Comparison of ENCODE assay signal across 26 cellular contexts in genomic region chr2:1747065-1747941, GRCh38. TPM values are rescaled to one million over a fixed set of nuclear protein-coding genes. Genes with fewer than 3 reads are reported as not detected.
DNase-seq lines count a peak whose midpoint lies in the region; ATAC-seq and TF ChIP-seq lines count a peak whose summit lies in the region.
"Had no signal": no experiment of that assay in that cellular context is flagged by ENCODE, and none has a peak within 500 bp of the region (broad histone marks: within the 10 kb centered on the region; RNA-seq: fewer than 3 reads in every experiment).

No MANE protein-coding gene starts in this region.

- peak overlapping the region in 3 of 5 experiments; percentile 3 to 88 (median 59) for H3K4me3 Mint-ChIP-seq in brain
- H3K4me3 Mint-ChIP-seq: activated CD4-positive, alpha-beta T cell treated with anti-CD3 and anti-CD28 coated beads, Interleukin-2, amount 10 ng/mL, durations not matched to agents 7 days and 5 days; effector memory CD8-positive, alpha-beta T cell; immature natural killer cell had no signal

- H3K27me3 ChIP-seq in testis (no peaks in the 10 kb centered on the region), vagina (no peaks in the 10 kb centered on the region)
- H3K27me3 ChIP-seq: brain microvascular endothelial cell had no signal

- 91 to 92% methylated on average over 26 of the region's 26 CpGs for WGBS in testis, 2 donors

- H3K27me3 Mint-ChIP-seq in brain, result peaks cover 6% of the 10 kb centered on the region

- H3K27ac ChIP-seq in testis (no peak overlapping the region), vagina (no peak overlapping the region)
- H3K27ac ChIP-seq: brain microvascular endothelial cell, esophagus squamous epithelium, GM23248 had no signal

- ATAC-seq in left cardiac atrium, result no peak
- ATAC-seq: effector memory CD8-positive, alpha-beta T cell; SK-N-SH treated with all-trans-retinoic acid at 6 μM for 48 hours had no signal

- TF ChIP-seq POLR2A in testis (IDR thresholded peaks at IDR 0.05), result no peak
- TF ChIP-seq POLR2A in vagina (IDR thresholded peaks at IDR 0.05), result no peak

- no peaks in the 10 kb centered on the region for H3K36me3 ChIP-seq in testis (ENCODE audit: low read depth, missing control alignments)
- no peaks in the 10 kb centered on the region for H3K36me3 ChIP-seq in vagina
- H3K36me3 ChIP-seq: brain microvascular endothelial cell, esophagus squamous epithelium had no signal

- intact Hi-C loops in cardiac septum (cut with DNase I), result no loop called here
- intact Hi-C loops in left cardiac atrium (cut with DNase I), result loop anchor here in 1 of 2 donors (10.0 kb wide), 1 partner anchor 153 kb away; no protein-coding TSS in a partner anchor
- intact Hi-C loops in testis (cut with DNase I; ENCODE audit: low total_unique reads), result no loop called here
- intact Hi-C loops in vagina (cut with DNase I), result loop anchor here (5.0 kb wide), 1 partner anchor 155 kb away; no protein-coding TSS in a partner anchor

- DNase-seq in cardiac septum (ENCODE audit: low spot score) (peak; percentile 68), left cardiac atrium (no peak), mesenteric fat pad (ENCODE audit: low spot score) (peak; percentile 75), testis (peak; percentile 8), vagina (ENCODE audit: extremely low spot score in 2 of 2) (no peak), amniotic stem cell (lab: John Stamatoyannopoulos, UW) (no peak), DMS114 treated with DMSO at 0.1 percent for 48 hours (lab: John Stamatoyannopoulos, UW; ENCODE audit: unreplicated experiment) (no peak)
- DNase-seq: activated CD4-positive, alpha-beta T cell treated with anti-CD3 and anti-CD28 coated beads, Interleukin-2, amount 10 ng/mL, durations not matched to agents 7 days and 5 days; activated effector memory CD4-positive, alpha-beta T cell treated with Interleukin-2 at 50 U/mL for 16 hours; brain microvascular endothelial cell; C1 segment of cervical spinal cord; Caco-2; DMS79 treated with DMSO at 0.1 percent for 48 hours; effector memory CD8-positive, alpha-beta T cell; esophagus squamous epithelium; hippocampal formation; immature natural killer cell; MV-4-11; NCI-H146; NCI-H2171 treated with DMSO at 0.1 percent for 48 hours; NCI-H526 treated with DMSO at 0.1 percent for 48 hours; stimulated activated CD4-positive, alpha-beta T cell treated with anti-CD3 and anti-CD28 coated beads, Interleukin-4, amount 100 ng/mL, for 24 hours; stimulated activated naive CD4-positive, alpha-beta T cell had no signal

- H3K9me3 Mint-ChIP-seq in brain, result peaks cover 0 to 2% (median 0%) of the 10 kb centered on the region in 5 experiments
- H3K9me3 Mint-ChIP-seq: activated CD4-positive, alpha-beta T cell treated with anti-CD3 and anti-CD28 coated beads, Interleukin-2, amount 10 ng/mL, durations not matched to agents 7 days and 5 days; immature natural killer cell had no signal

- H3K9me3 ChIP-seq in testis, result no peaks in the 10 kb centered on the region
- no peaks in the 10 kb centered on the region for H3K9me3 ChIP-seq in vagina
- H3K9me3 ChIP-seq: esophagus squamous epithelium had no signal

- TF ChIP-seq CTCF in brain (conservative IDR thresholded peaks at IDR 0.05) (no peak), testis (IDR thresholded peaks at IDR 0.05) (no peak), vagina (IDR thresholded peaks at IDR 0.05) (no peak)

- peaks cover 24% of the 10 kb centered on the region for H3K4me1 Mint-ChIP-seq in brain

- H3K4me3 ChIP-seq in testis (no peak overlapping the region), vagina (no peak overlapping the region)
- H3K4me3 ChIP-seq: esophagus squamous epithelium, GM23248 had no signal

- H3K27ac Mint-ChIP-seq in brain, result peak overlapping the region in 2 of 5 experiments; percentile 2 to 53
- H3K27ac Mint-ChIP-seq: activated CD4-positive, alpha-beta T cell treated with anti-CD3 and anti-CD28 coated beads, Interleukin-2, amount 10 ng/mL, durations not matched to agents 7 days and 5 days; effector memory CD8-positive, alpha-beta T cell; immature natural killer cell had no signal

- peaks cover 5% of the 10 kb centered on the region for H3K36me3 Mint-ChIP-seq in brain
- H3K36me3 Mint-ChIP-seq: immature natural killer cell had no signal

- H3K4me1 ChIP-seq in testis, result no peaks in the 10 kb centered on the region
- H3K4me1 ChIP-seq in vagina, result peaks cover 10% of the 10 kb centered on the region
- H3K4me1 ChIP-seq: Caco-2 had no signal

RNA-seq across cellular contexts. Expression of gene PXDN, which starts 3.0 kb away (rescaled TPM):
- total RNA-seq in cardiac septum (27.5 TPM), left cardiac atrium (10 to 100 TPM; 34.8 to 46.0 TPM), mesenteric fat pad (228 TPM), testis (10 to 100 TPM; 33.8 to 41.8 TPM), vagina (33.6 TPM)
- polyA plus RNA-seq in brain (ENCODE audit: insufficient read depth, low read depth, low replicate concordance) (6.9 TPM), testis (ENCODE audit: insufficient read depth, low read depth, low replicate concordance) (26.7 TPM)

Comparison
In these comparisons a context has a peak if more than half of its experiments do, and no peak if none do; other contexts are left out.
1. DNase-seq: peak in cardiac septum (single experiment), mesenteric fat pad (single experiment) and testis (single experiment); none in left cardiac atrium (single experiment), vagina (0 of 2), amniotic stem cell (single experiment) and DMS114 treated with DMSO at 0.1 percent for 48 hours (single experiment).